ENCODE assay signal across 9 cellular contexts in genomic region chr2:25453199-25453903, GRCh38.
DNase-seq lines count a peak whose midpoint lies in the region; ATAC-seq and TF ChIP-seq lines count a peak whose summit lies in the region.
"Had no signal": no experiment of that assay in that cellular context is flagged by ENCODE, and none has a peak within 500 bp of the region (broad histone marks: within the 10 kb centered on the region; RNA-seq: fewer than 3 reads in every experiment).

No MANE protein-coding gene starts in this region.

- no peak overlapping the region for H3K27ac Mint-ChIP-seq in nephron progenitor cell

- no peak for TF ChIP-seq CTCF in nephron progenitor cell (IDR thresholded peaks at IDR 0.05)

- peak; percentile 12 to 28 for DNase-seq in activated CD4-positive, alpha-beta T cell treated with anti-CD3 and anti-CD28 coated beads for 24 hours (ENCODE audit: low read depth in 2 of 2)
- no peak for DNase-seq in activated CD4-positive, alpha-beta T cell treated with anti-CD3 and anti-CD28 coated beads, Interleukin-2, amount 50 U/mL, for 1 hour
- peak; percentile 49 to 55 for DNase-seq in activated T-cell treated with anti-CD3 and anti-CD28 coated beads, Interleukin-2, amount 50 U/mL, for 48 hours
- DNase-seq in stimulated activated CD4-positive, alpha-beta T cell treated with anti-CD3 and anti-CD28 coated beads, TNF-alpha, amount 100 ng/mL, for 48 hours (ENCODE audit: low read depth in 3 of 3), result peak; percentile 12 to 31 (median 18)
- DNase-seq in midbrain (lab: John Stamatoyannopoulos, UW) (no peak), nephron progenitor cell (no peak), G401 (ENCODE audit: low spot score) (no peak)
- DNase-seq: occipital lobe had no signal

- no peaks in the 10 kb centered on the region for H3K9me3 Mint-ChIP-seq in nephron progenitor cell

- H3K4me1 Mint-ChIP-seq in nephron progenitor cell, result no peaks in the 10 kb centered on the region

- in situ Hi-C loops in G401 (cut with HindIII; ENCODE audit: low sequenced_read_pairs), result no loop called here

- no peak overlapping the region for H3K4me3 Mint-ChIP-seq in nephron progenitor cell

- ATAC-seq in HG02885 (IDR thresholded peaks at IDR 0.05; ENCODE audit: poor library complexity, unreplicated experiment), result peak; percentile 80

- H3K27me3 Mint-ChIP-seq in nephron progenitor cell (ENCODE audit: low read depth, poor library complexity), result no peaks in the 10 kb centered on the region

- peaks cover 21% of the 10 kb centered on the region for H3K36me3 Mint-ChIP-seq in nephron progenitor cell (ENCODE audit: low read depth)

Comparison
In these comparisons a context has a peak if more than half of its experiments do, and no peak if none do; other contexts are left out.
1. DNase-seq: peak in activated CD4-positive, alpha-beta T cell treated with anti-CD3 and anti-CD28 coated beads for 24 hours (2 of 2), activated T-cell treated with anti-CD3 and anti-CD28 coated beads, Interleukin-2, amount 50 U/mL, for 48 hours (2 of 2) and stimulated activated CD4-positive, alpha-beta T cell treated with anti-CD3 and anti-CD28 coated beads, TNF-alpha, amount 100 ng/mL, for 48 hours (3 of 3); none in activated CD4-positive, alpha-beta T cell treated with anti-CD3 and anti-CD28 coated beads, Interleukin-2, amount 50 U/mL, for 1 hour (single experiment), midbrain (single experiment), nephron progenitor cell (single experiment) and G401 (single experiment).